In the genomic region with DNA sequence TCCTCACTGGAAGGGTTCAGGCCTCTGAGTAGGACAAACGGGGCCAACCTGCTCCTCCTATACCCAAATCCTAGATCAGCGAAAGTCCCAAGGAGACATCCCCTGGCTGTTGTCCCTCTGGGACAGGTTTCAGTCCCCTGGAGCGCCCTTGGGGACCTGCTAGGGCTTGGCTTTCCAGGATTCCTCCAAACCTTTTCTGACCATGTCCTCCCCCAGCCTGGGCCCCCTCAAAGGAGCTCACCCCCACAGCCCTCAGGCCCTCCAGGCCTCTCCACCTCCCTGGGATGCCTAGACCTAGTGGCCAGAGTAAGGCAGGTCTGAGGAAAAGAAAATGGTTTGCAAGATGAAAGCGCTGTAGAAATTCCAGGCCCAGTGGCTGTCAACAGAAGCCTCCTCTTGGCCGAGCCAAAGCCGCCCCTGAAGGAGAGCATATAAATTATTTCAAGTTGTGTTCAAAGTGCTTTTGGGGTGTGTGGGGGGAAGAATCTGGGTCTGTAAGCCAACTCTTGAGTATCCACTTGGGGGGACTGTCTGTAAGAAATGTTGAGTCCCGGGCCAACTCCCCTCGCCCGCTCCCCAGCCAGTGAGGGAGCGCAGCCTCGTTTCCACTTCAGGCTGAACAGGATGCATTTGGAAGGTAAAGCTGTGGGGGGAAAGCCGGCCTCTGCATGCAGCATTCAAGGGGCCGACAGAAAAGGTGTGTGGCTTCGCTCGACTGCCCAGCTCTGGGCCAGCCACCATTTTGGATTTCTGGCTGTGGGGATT, we compare ENCODE assay signal across 22 cellular contexts.
A peak's percentile ranks its signal among the peaks of the same experiment; 100 is the strongest.
DNase-seq lines count a peak whose midpoint lies in the region; ATAC-seq, FAIRE-seq and TF ChIP-seq lines count a peak whose summit lies in the region.
"Had no signal": no experiment of that assay in that cellular context is flagged by ENCODE, and none has a peak within 500 bp of the region (broad histone marks: within the 10 kb centered on the region; RNA-seq: fewer than 3 reads in every experiment).

No MANE protein-coding gene starts in this region.

- H3K27ac ChIP-seq in RWPE2 (ENCODE audit: poor library complexity, severe bottlenecking) (no peak overlapping the region), endodermal cell (ENCODE audit: low read depth, low read length) (no peak overlapping the region), osteoblast (ENCODE audit: low read depth, low read length) (no peak overlapping the region)
- H3K27ac ChIP-seq: body of pancreas, ovary had no signal

- no peak overlapping the region for H3K4me3 Mint-ChIP-seq in endodermal cell
- H3K4me3 Mint-ChIP-seq: activated CD4-positive, alpha-beta T cell treated with anti-CD3 and anti-CD28 coated beads, Interleukin-2, amount 10 ng/mL, durations not matched to agents 7 days and 5 days; activated naive CD8-positive, alpha-beta T cell had no signal

- H3K27me3 Mint-ChIP-seq in endodermal cell (ENCODE audit: insufficient read depth) = no peaks in the 10 kb centered on the region

- no peak overlapping the region for H3K27ac Mint-ChIP-seq in endodermal cell
- H3K27ac Mint-ChIP-seq: activated CD4-positive, alpha-beta T cell treated with anti-CD3 and anti-CD28 coated beads, Interleukin-2, amount 10 ng/mL, durations not matched to agents 7 days and 5 days; activated naive CD8-positive, alpha-beta T cell had no signal

- H3K36me3 ChIP-seq in RWPE2 (ENCODE audit: low read depth) (no peaks in the 10 kb centered on the region), endodermal cell (ENCODE audit: control insufficient read depth, insufficient read depth, low read length) (no peaks in the 10 kb centered on the region), osteoblast (ENCODE audit: insufficient read depth, low read length) (no peaks in the 10 kb centered on the region)
- H3K36me3 ChIP-seq: ovary had no signal

- no peaks in the 10 kb centered on the region for H3K9me3 Mint-ChIP-seq in endodermal cell
- H3K9me3 Mint-ChIP-seq: activated CD4-positive, alpha-beta T cell treated with anti-CD3 and anti-CD28 coated beads, Interleukin-2, amount 10 ng/mL, durations not matched to agents 7 days and 5 days had no signal

- no peak for TF ChIP-seq CTCF in RWPE2 (IDR thresholded peaks at IDR 0.05; ENCODE audit: poor library complexity, severe bottlenecking)
- no peak for TF ChIP-seq CTCF in endodermal cell (conservative IDR thresholded peaks at IDR 0.05)
- TF ChIP-seq CTCF in osteoblast (IDR thresholded peaks at IDR 0.05; ENCODE audit: extremely low read depth, low read depth, low read length) = no peak

- FAIRE-seq in GM12892 (lab: Jason Lieb, UNC) = no peak
- FAIRE-seq: frontal cortex, H1 had no signal

- H3K9ac ChIP-seq in endodermal cell (ENCODE audit: extremely low read depth, low read length, poor library complexity, severe bottlenecking) = no peak overlapping the region

- H4K20me1 ChIP-seq in osteoblast (ENCODE audit: insufficient read depth, low read length) = no peaks in the 10 kb centered on the region

- no peaks in the 10 kb centered on the region for H3K4me1 ChIP-seq in RWPE2 (ENCODE audit: insufficient read depth, poor library complexity, severe bottlenecking)
- H3K4me1 ChIP-seq in endodermal cell (ENCODE audit: control insufficient read depth, insufficient read depth, low read length) = no peaks in the 10 kb centered on the region
- H3K4me1 ChIP-seq in osteoblast (ENCODE audit: insufficient read depth, low read length) = peaks cover 3% of the 10 kb centered on the region

- H3K9me3 ChIP-seq in RWPE2 (ENCODE audit: severe bottlenecking) (no peaks in the 10 kb centered on the region), endodermal cell (ENCODE audit: control insufficient read depth, low read length) (no peaks in the 10 kb centered on the region), osteoblast (ENCODE audit: low read depth, low read length) (no peaks in the 10 kb centered on the region)
- H3K9me3 ChIP-seq: body of pancreas, ovary had no signal

- DNase-seq in GM12892 (ENCODE audit: insufficient read length) (peak; percentile 6), RWPE2 (ENCODE audit: low spot score) (peak; percentile 27), endodermal cell (peak; percentile 30), osteoblast (ENCODE audit: insufficient read length, low spot score, missing footprints) (peak; percentile 81), pons (ENCODE audit: low spot score) (no peak), Kasumi-1 (lab: John Stamatoyannopoulos, UW) (no peak)
- DNase-seq in effector CD8-positive, alpha-beta T cell (lab: John Stamatoyannopoulos, UW) = no peak
- DNase-seq: activated CD4-positive, alpha-beta T cell treated with anti-CD3 and anti-CD28 coated beads, Interleukin-2, amount 10 ng/mL, durations not matched to agents 7 days and 5 days; activated T-cell treated with anti-CD3 and anti-CD28 coated beads, Interleukin-2, amount 50 U/mL, for 1 hour; AML-193; Calu3; cortex of kidney; NCI-H510A; stimulated activated naive CD8-positive, alpha-beta T cell treated with anti-CD3 and anti-CD28 coated beads, Interleukin-15, Interleukin-2, amounts not matched to agents 100 U/mL and 50 U/mL, for 24 hours; trophoblast cell had no signal

- H3K27me3 ChIP-seq in RWPE2 (ENCODE audit: insufficient read depth, poor library complexity, severe bottlenecking) = no peaks in the 10 kb centered on the region
- no peaks in the 10 kb centered on the region for H3K27me3 ChIP-seq in endodermal cell (ENCODE audit: control insufficient read depth, insufficient read depth, low read length, poor library complexity, severe bottlenecking)
- H3K27me3 ChIP-seq in osteoblast (ENCODE audit: insufficient read depth, low read length) = peaks cover 11% of the 10 kb centered on the region
- H3K27me3 ChIP-seq: body of pancreas, ovary had no signal

- no peaks in the 10 kb centered on the region for H3K36me3 Mint-ChIP-seq in endodermal cell (ENCODE audit: low read depth)
- H3K36me3 Mint-ChIP-seq: activated naive CD8-positive, alpha-beta T cell had no signal

- no peak for TF ChIP-seq POLR2A in GM12892 (IDR thresholded peaks at IDR 0.05; ENCODE audit: low read depth, low read length)

- ATAC-seq in RWPE2 (ENCODE audit: low read depth) = no peak
- no peak for ATAC-seq in GM18519 (IDR thresholded peaks at IDR 0.05; ENCODE audit: low FRiP score, unreplicated experiment)
- ATAC-seq: body of pancreas; left colon; stimulated activated naive CD8-positive, alpha-beta T cell treated with anti-CD3 and anti-CD28 coated beads, Interleukin-15, Interleukin-2, amounts not matched to agents 100 U/mL and 50 U/mL, for 24 hours had no signal

- H3K4me1 Mint-ChIP-seq in endodermal cell = peaks cover 4% of the 10 kb centered on the region
- H3K4me1 Mint-ChIP-seq: activated CD4-positive, alpha-beta T cell treated with anti-CD3 and anti-CD28 coated beads, Interleukin-2, amount 10 ng/mL, durations not matched to agents 7 days and 5 days had no signal

- WGBS in endodermal cell (ENCODE audit: insufficient coverage in 1 of 2, insufficient read length in 1 of 2), 2 experiments = 92 to 97% methylated on average over 12 to 15 of the region's 15 CpGs

- H2AFZ ChIP-seq in osteoblast (ENCODE audit: low read length) = no peak overlapping the region

- H3K79me2 ChIP-seq in osteoblast (ENCODE audit: insufficient read depth, low read length) = no peaks in the 10 kb centered on the region

- H3K4me3 ChIP-seq in RWPE2 (ENCODE audit: severe bottlenecking) (no peak overlapping the region), endodermal cell (ENCODE audit: low read length) (no peak overlapping the region), osteoblast (ENCODE audit: insufficient read depth, low read length) (no peak overlapping the region)
- H3K4me3 ChIP-seq: body of pancreas, ovary had no signal

- no peak overlapping the region for H3K4me2 ChIP-seq in osteoblast (ENCODE audit: insufficient read depth, low read length)

Comparison
In these comparisons a context has a peak if more than half of its experiments do, and no peak if none do; other contexts are left out.
1. DNase-seq: peak in GM12892 (single experiment), RWPE2 (single experiment), endodermal cell (single experiment) and osteoblast (single experiment); none in pons (single experiment), effector CD8-positive, alpha-beta T cell (single experiment) and Kasumi-1 (0 of 2).